8 cellular contexts compared by ENCODE assay signal in genomic region chrX:41333744-41333993, GRCh38. TPM values are rescaled to one million over a fixed set of nuclear protein-coding genes. Genes with fewer than 3 reads are reported as not detected.
A peak's percentile ranks its signal among the peaks of the same experiment; 100 is the strongest.
DNase-seq lines count a peak whose midpoint lies in the region; ATAC-seq and TF ChIP-seq lines count a peak whose summit lies in the region.

No MANE protein-coding gene starts in this region.

- H3K9me3 ChIP-seq in trophoblast cell (ENCODE audit: insufficient read depth, low read depth, low read length), result no peaks in the 10 kb centered on the region

- intact Hi-C loops in Calu3 (cut with micrococcal nuclease; ENCODE audit: unreplicated experiment), result loop anchor here (5.0 to 10.0 kb wide), 2 partner anchors 51 to 56 kb away; no protein-coding TSS in a partner anchor

- no TSS peak for BruUV-seq in Calu3 (replicated peaks; lab: Mats Ljungman, UMichigan)

- no peaks in the 10 kb centered on the region for H3K36me3 ChIP-seq in trophoblast cell (ENCODE audit: control insufficient read depth in 1 of 2, insufficient read depth in 2 of 2, low read length in 2 of 2)

- H3K23ac ChIP-seq in trophoblast cell (ENCODE audit: low read length), result no peak overlapping the region

- peak overlapping the region; percentile 86 for H3K18ac ChIP-seq in trophoblast cell (ENCODE audit: low read length)

- no peak overlapping the region for H2AK5ac ChIP-seq in trophoblast cell (ENCODE audit: low read length)

- peak overlapping the region; percentile 98 for H3K4me3 ChIP-seq in trophoblast cell (ENCODE audit: low read depth, low read length)

- H2BK120ac ChIP-seq in trophoblast cell (ENCODE audit: insufficient read depth, low read length, poor library complexity), result peak overlapping the region; percentile 68

- H3K27ac Mint-ChIP-seq in Calu3 (ENCODE audit: unreplicated experiment), result peak overlapping the region; percentile 100
- H3K27ac Mint-ChIP-seq in activated naive CD8-positive, alpha-beta T cell treated with anti-CD3 and anti-CD28 coated beads for 36 hours, result peak overlapping the region; percentile 100
- peak overlapping the region; percentile 100 for H3K27ac Mint-ChIP-seq in glutamatergic neuron (ENCODE audit: unreplicated experiment)

- no peak for TF ChIP-seq CTCF in Calu3 (IDR thresholded peaks at IDR 0.05; ENCODE audit: unreplicated experiment)
- TF ChIP-seq CTCF in glutamatergic neuron (IDR thresholded peaks at IDR 0.05; ENCODE audit: partially characterized antibody, unreplicated experiment), result no peak

- CTCF ChIA-PET in Calu3 (lab: Charles Lee), result interaction anchor here (0.7 to 1.0 kb wide), 4 partner anchors 19 to 327 kb away, joined by 3 to 5 read pairs (median 4); no protein-coding TSS in a partner anchor

- DNase-seq in Calu3 (no peak), NCI-H748 (lab: John Stamatoyannopoulos, UW; ENCODE audit: unreplicated experiment) (peak; percentile 91), glutamatergic neuron (peak; percentile 68), trophoblast cell (peak; percentile 70 to 95), cortex of kidney (lab: John Stamatoyannopoulos, UW) (no peak)
- no peak for DNase-seq in activated naive CD8-positive, alpha-beta T cell treated with anti-CD3 and anti-CD28 coated beads for 36 hours

- peak overlapping the region; percentile 91 for H3K14ac ChIP-seq in trophoblast cell (ENCODE audit: low read length)

- H3K27me3 Mint-ChIP-seq in Calu3 (ENCODE audit: unreplicated experiment) (no peaks in the 10 kb centered on the region), glutamatergic neuron (ENCODE audit: unreplicated experiment) (peaks cover 8% of the 10 kb centered on the region)
- peaks cover 4% of the 10 kb centered on the region for H3K27me3 Mint-ChIP-seq in activated naive CD8-positive, alpha-beta T cell treated with anti-CD3 and anti-CD28 coated beads for 36 hours

- H3K9me3 Mint-ChIP-seq in Calu3 (ENCODE audit: low read depth, unreplicated experiment), result no peaks in the 10 kb centered on the region
- no peaks in the 10 kb centered on the region for H3K9me3 Mint-ChIP-seq in activated naive CD8-positive, alpha-beta T cell treated with anti-CD3 and anti-CD28 coated beads for 36 hours
- peaks cover 10% of the 10 kb centered on the region for H3K9me3 Mint-ChIP-seq in glutamatergic neuron (ENCODE audit: unreplicated experiment)

- peak overlapping the region; percentile 98 for H3K27ac ChIP-seq in trophoblast cell (ENCODE audit: low read depth, low read length)

- peaks cover 21% of the 10 kb centered on the region for H3K79me2 ChIP-seq in trophoblast cell (ENCODE audit: control insufficient read depth, insufficient read depth, low read length, poor library complexity)

- peaks cover 18% of the 10 kb centered on the region for H3K79me1 ChIP-seq in trophoblast cell (ENCODE audit: low read length)

- H3K4me1 Mint-ChIP-seq in Calu3 (ENCODE audit: low read depth, unreplicated experiment) (no peaks in the 10 kb centered on the region), glutamatergic neuron (ENCODE audit: low read depth, unreplicated experiment) (peaks cover 7% of the 10 kb centered on the region)
- H3K4me1 Mint-ChIP-seq in activated naive CD8-positive, alpha-beta T cell treated with anti-CD3 and anti-CD28 coated beads for 36 hours, result peaks cover 22% of the 10 kb centered on the region

- peak overlapping the region; percentile 70 for H4K12ac ChIP-seq in trophoblast cell (ENCODE audit: low read depth, low read length)

- peak overlapping the region; percentile 60 for H3K4ac ChIP-seq in trophoblast cell (ENCODE audit: low read depth, low read length)

- H3K36me3 Mint-ChIP-seq in Calu3 (ENCODE audit: insufficient read depth, unreplicated experiment) (peaks cover 67% of the 10 kb centered on the region), glutamatergic neuron (ENCODE audit: unreplicated experiment) (no peaks in the 10 kb centered on the region)
- H3K36me3 Mint-ChIP-seq in activated naive CD8-positive, alpha-beta T cell treated with anti-CD3 and anti-CD28 coated beads for 36 hours, result peaks cover 41% of the 10 kb centered on the region

- H3K4me2 ChIP-seq in trophoblast cell (ENCODE audit: low read length), result peak overlapping the region; percentile 82

- H4K91ac ChIP-seq in trophoblast cell (ENCODE audit: low read depth, low read length), result peak overlapping the region; percentile 97

- peaks cover 5 to 7% of the 10 kb centered on the region in 2 experiments for H3K4me1 ChIP-seq in trophoblast cell (ENCODE audit: control insufficient read depth in 1 of 2, insufficient read depth in 2 of 2, low read length in 2 of 2)

- no peaks in the 10 kb centered on the region for H3K27me3 ChIP-seq in trophoblast cell (ENCODE audit: insufficient read depth, low read length)

- ATAC-seq in GM19438 (IDR thresholded peaks at IDR 0.05; ENCODE audit: low read depth, unreplicated experiment) (peak; percentile 25), HG03460 (IDR thresholded peaks at IDR 0.05; ENCODE audit: unreplicated experiment) (peak; percentile 31)

- H3K9ac ChIP-seq in trophoblast cell (ENCODE audit: low read length), result peak overlapping the region; percentile 100

- WGBS in trophoblast cell (ENCODE audit: extremely low coverage, insufficient coverage, insufficient read length), result no CpG with 5 or more reads among the region's 17 CpGs

- H2AFZ ChIP-seq in trophoblast cell (ENCODE audit: insufficient read depth, low read length, poor library complexity), result peak overlapping the region; percentile 81

- H3K4me3 Mint-ChIP-seq in Calu3 (ENCODE audit: low read depth, unreplicated experiment), result peak overlapping the region; percentile 73
- H3K4me3 Mint-ChIP-seq in activated naive CD8-positive, alpha-beta T cell treated with anti-CD3 and anti-CD28 coated beads for 36 hours, result peak overlapping the region; percentile 94
- peak overlapping the region; percentile 97 for H3K4me3 Mint-ChIP-seq in glutamatergic neuron (ENCODE audit: unreplicated experiment)

- H4K8ac ChIP-seq in trophoblast cell (ENCODE audit: low read depth, low read length), result peak overlapping the region; percentile 94

- H2BK5ac ChIP-seq in trophoblast cell (ENCODE audit: low read depth, low read length, poor library complexity), result peak overlapping the region; percentile 82

- H2BK12ac ChIP-seq in trophoblast cell (ENCODE audit: low read length), result no peak overlapping the region

RNA-seq across cellular contexts. Expression of gene DDX3X, which starts 0.3 kb away (rescaled TPM):
- total RNA-seq in Calu3 (2022) (308 and 321 TPM in 2 replicates), glutamatergic neuron (ENCODE audit: unreplicated experiment) (208 TPM)
- 100 to 1,000 TPM; 275 to 291 TPM for total RNA-seq in activated naive CD8-positive, alpha-beta T cell treated with anti-CD3 and anti-CD28 coated beads for 36 hours
- polyA plus RNA-seq in trophoblast cell (2013), result 173 and 177 TPM in 2 replicates

Comparison
In these comparisons a context has a peak if more than half of its experiments do, and no peak if none do; other contexts are left out.
1. DNase-seq: peak in NCI-H748 (single experiment), glutamatergic neuron (single experiment) and trophoblast cell (2 of 2); none in Calu3 (single experiment), activated naive CD8-positive, alpha-beta T cell treated with anti-CD3 and anti-CD28 coated beads for 36 hours (single experiment) and cortex of kidney (single experiment).
2. Peak in every context shown above with its lines, with median percentiles within 50 percentile points of each other: H3K27ac Mint-ChIP-seq and H3K4me3 Mint-ChIP-seq.